In genomic region chr17:46977750-46978488, GRCh38 we compare ENCODE assay signal across 9 cellular contexts. TPM values are rescaled to one million over a fixed set of nuclear protein-coding genes. Genes with fewer than 3 reads are reported as not detected.
A peak's percentile ranks its signal among the peaks of the same experiment; 100 is the strongest.
DNase-seq lines count a peak whose midpoint lies in the region; ATAC-seq and TF ChIP-seq lines count a peak whose summit lies in the region.
"Had no signal": no experiment of that assay in that cellular context is flagged by ENCODE, and none has a peak within 500 bp of the region (broad histone marks: within the 10 kb centered on the region; RNA-seq: fewer than 3 reads in every experiment).

No MANE protein-coding gene starts in this region.

- H3K9me3 ChIP-seq in cardiac muscle cell (ENCODE audit: low read depth): no peaks in the 10 kb centered on the region
- no peaks in the 10 kb centered on the region for H3K9me3 ChIP-seq in adipocyte (ENCODE audit: control insufficient read depth, low read length)
- no peaks in the 10 kb centered on the region for H3K9me3 ChIP-seq in upper lobe of right lung

- intact Hi-C loops in Right ventricle myocardium superior (cut with DNase I) (no loop called here), upper lobe of right lung (cut with DNase I) (no loop called here)

- H3K4me1 Mint-ChIP-seq in mesothelial cell of epicardium: peaks cover 9% of the 10 kb centered on the region

- no peak overlapping the region for H3K9ac ChIP-seq in adipocyte (ENCODE audit: low read length)

- no peaks in the 10 kb centered on the region for H3K9me3 Mint-ChIP-seq in mesothelial cell of epicardium

- no peaks in the 10 kb centered on the region for H3K36me3 Mint-ChIP-seq in mesothelial cell of epicardium

- H3K27ac ChIP-seq in cardiac muscle cell (no peak overlapping the region), upper lobe of right lung (no peak overlapping the region)

- H3K27ac Mint-ChIP-seq in mesothelial cell of epicardium: no peak overlapping the region

- ATAC-seq in Right ventricle myocardium superior (ENCODE audit: poor library complexity): no peak
- ATAC-seq in upper lobe of right lung: no peak
- no peak for ATAC-seq in GM18858 (IDR thresholded peaks at IDR 0.05; ENCODE audit: unreplicated experiment)

- peak overlapping the region; percentile 78 for H3K4me3 Mint-ChIP-seq in mesothelial cell of epicardium

- peak overlapping the region; percentile 46 for H3K4me3 ChIP-seq in cardiac muscle cell
- H3K4me3 ChIP-seq in adipocyte (ENCODE audit: low read length): peak overlapping the region; percentile 72
- peak overlapping the region; percentile 53 for H3K4me3 ChIP-seq in upper lobe of right lung

- H3K27me3 Mint-ChIP-seq in mesothelial cell of epicardium (ENCODE audit: low read depth): peaks cover 80% of the 10 kb centered on the region

- H3K4me1 ChIP-seq in cardiac muscle cell (ENCODE audit: low read depth): peaks cover 12% of the 10 kb centered on the region
- H3K4me1 ChIP-seq in adipocyte (ENCODE audit: control insufficient read depth, insufficient read depth, low read length): peaks cover 9% of the 10 kb centered on the region
- H3K4me1 ChIP-seq in upper lobe of right lung: peaks cover 19% of the 10 kb centered on the region

- DNase-seq in cardiac muscle cell (ENCODE audit: low read depth in 1 of 2, low spot score in 1 of 2) (no peak), Right ventricle myocardium superior (no peak), adipocyte (ENCODE audit: low read depth) (no peak), mesothelial cell of epicardium (ENCODE audit: low spot score in 2 of 2, unreplicated experiment in 2 of 2) (no peak), upper lobe of right lung (no peak), GM20000 (ENCODE audit: low spot score) (no peak), DMS153 (lab: John Stamatoyannopoulos, UW) (no peak)
- DNase-seq: KG1 had no signal

- TF ChIP-seq CTCF in cardiac muscle cell (IDR thresholded peaks at IDR 0.05; ENCODE audit: low read depth, low read length) (no peak), mesothelial cell of epicardium (IDR thresholded peaks at IDR 0.05; ENCODE audit: unreplicated experiment) (no peak), upper lobe of right lung (IDR thresholded peaks at IDR 0.05) (no peak), GM20000 (IDR thresholded peaks at IDR 0.05; ENCODE audit: extremely low read depth, missing control alignments) (no peak)

- peaks cover 57% of the 10 kb centered on the region for H3K27me3 ChIP-seq in cardiac muscle cell
- peaks cover 48% of the 10 kb centered on the region for H3K27me3 ChIP-seq in adipocyte (replicated peaks; ENCODE audit: control insufficient read depth, insufficient read depth, low read length)
- peaks cover 50% of the 10 kb centered on the region for H3K27me3 ChIP-seq in upper lobe of right lung

- H3K36me3 ChIP-seq in cardiac muscle cell (no peaks in the 10 kb centered on the region), adipocyte (ENCODE audit: control insufficient read depth, insufficient read depth, low read length, severe bottlenecking) (no peaks in the 10 kb centered on the region), upper lobe of right lung (no peaks in the 10 kb centered on the region)

RNA-seq across cellular contexts. Expression of gene RPRML, which starts 1.1 kb away (rescaled TPM):
- total RNA-seq in cardiac muscle cell (not detected in 2 replicates), Right ventricle myocardium superior (not detected), mesothelial cell of epicardium (not detected in 3 replicates), upper lobe of right lung (0.38 TPM)
- polyA plus RNA-seq in cardiac muscle cell: not detected in 2 replicates

RNA-seq across cellular contexts. Expression of gene GOSR2, which starts 55.0 kb away (rescaled TPM):
- total RNA-seq in cardiac muscle cell (34.1 and 41.3 TPM in 2 replicates), Right ventricle myocardium superior (32.0 TPM), mesothelial cell of epicardium (87.3 to 90.9 TPM (median 88.4 TPM) in 3 replicates), upper lobe of right lung (66.5 TPM)
- polyA plus RNA-seq in cardiac muscle cell: 37.3 and 60.9 TPM in 2 replicates
